Comparison of ENCODE assay signal across 14 cellular contexts in genomic region chr20:21693322-21693721, GRCh38. TPM values are rescaled to one million over a fixed set of nuclear protein-coding genes. Genes with fewer than 3 reads are reported as not detected.
DNase-seq lines count a peak whose midpoint lies in the region; TF ChIP-seq lines count a peak whose summit lies in the region.
"Had no signal": no experiment of that assay in that cellular context is flagged by ENCODE, and none has a peak within 500 bp of the region (broad histone marks: within the 10 kb centered on the region; RNA-seq: fewer than 3 reads in every experiment).

No MANE protein-coding gene starts in this region.

- H3K9ac ChIP-seq in trophoblast cell (ENCODE audit: low read length) = no peak overlapping the region

- H3K4me2 ChIP-seq in trophoblast cell (ENCODE audit: low read length) = no peak overlapping the region

- H3K27ac ChIP-seq in VCaP (no peak overlapping the region), trophoblast cell (ENCODE audit: low read depth, low read length) (no peak overlapping the region)
- H3K27ac ChIP-seq: prostate gland, upper lobe of right lung had no signal

- no peak overlapping the region for H3K23ac ChIP-seq in trophoblast cell (ENCODE audit: low read length)

- H3K18ac ChIP-seq in trophoblast cell (ENCODE audit: low read length) = no peak overlapping the region

- no peak overlapping the region for H2AFZ ChIP-seq in trophoblast cell (ENCODE audit: insufficient read depth, low read length, poor library complexity)

- H3K79me2 ChIP-seq in trophoblast cell (ENCODE audit: control insufficient read depth, insufficient read depth, low read length, poor library complexity) = no peaks in the 10 kb centered on the region

- no peak overlapping the region for H4K12ac ChIP-seq in trophoblast cell (ENCODE audit: low read depth, low read length)

- peaks cover 13% of the 10 kb centered on the region for H3K27me3 ChIP-seq in trophoblast cell (ENCODE audit: insufficient read depth, low read length)

- H3K4me3 ChIP-seq in trophoblast cell (ENCODE audit: low read depth, low read length) = no peak overlapping the region
- H3K4me3 ChIP-seq: prostate gland, upper lobe of right lung had no signal

- no peak overlapping the region for H3K14ac ChIP-seq in trophoblast cell (ENCODE audit: low read length)

- H3K9me3 ChIP-seq in trophoblast cell (ENCODE audit: insufficient read depth, low read depth, low read length) = no peaks in the 10 kb centered on the region
- H3K9me3 ChIP-seq: prostate gland, upper lobe of right lung had no signal

- TF ChIP-seq CTCF in VCaP (conservative IDR thresholded peaks at IDR 0.05) = peak; percentile 43; the same call in 1 of the 2 replicates

- H2AK5ac ChIP-seq in trophoblast cell (ENCODE audit: low read length) = no peak overlapping the region

- no peak overlapping the region for H4K91ac ChIP-seq in trophoblast cell (ENCODE audit: low read depth, low read length)

- DNase-seq in NCI-H82 (lab: John Stamatoyannopoulos, UW) = peak; percentile 72
- no peak for DNase-seq in NCI-H82 treated with DMSO at 0.1 percent for 48 hours (lab: John Stamatoyannopoulos, UW; ENCODE audit: unreplicated experiment)
- DNase-seq in HT-29 (ENCODE audit: low spot score) = peak; percentile 17
- peak; percentile 2 to 17 for DNase-seq in trophoblast cell
- DNase-seq in RKO (ENCODE audit: low spot score) = no peak
- DNase-seq in NCI-H1436 treated with DMSO at 0.1 percent for 48 hours (lab: John Stamatoyannopoulos, UW) = no peak
- DNase-seq in NCI-H1694 treated with DMSO at 0.1 percent for 48 hours (lab: John Stamatoyannopoulos, UW) = no peak
- DNase-seq: left colon, upper lobe of right lung had no signal

- no peak overlapping the region for H3K4ac ChIP-seq in trophoblast cell (ENCODE audit: low read depth, low read length)

- H3K4me1 ChIP-seq in trophoblast cell (ENCODE audit: control insufficient read depth in 1 of 2, insufficient read depth in 2 of 2, low read length in 2 of 2) = no peaks in the 10 kb centered on the region
- H3K4me1 ChIP-seq: prostate gland, upper lobe of right lung had no signal

- no peak overlapping the region for H4K8ac ChIP-seq in trophoblast cell (ENCODE audit: low read depth, low read length)

- H3K79me1 ChIP-seq in trophoblast cell (ENCODE audit: low read length) = no peaks in the 10 kb centered on the region

- no peak overlapping the region for H2BK5ac ChIP-seq in trophoblast cell (ENCODE audit: low read depth, low read length, poor library complexity)

- no peaks in the 10 kb centered on the region for H3K36me3 ChIP-seq in trophoblast cell (ENCODE audit: control insufficient read depth in 1 of 2, insufficient read depth in 2 of 2, low read length in 2 of 2)
- H3K36me3 ChIP-seq: prostate gland, upper lobe of right lung had no signal

- no peak overlapping the region for H2BK12ac ChIP-seq in trophoblast cell (ENCODE audit: low read length)

- WGBS in trophoblast cell (ENCODE audit: extremely low coverage, insufficient coverage, insufficient read length) = no CpG with 5 or more reads among the region's 8 CpGs

- no peak overlapping the region for H2BK120ac ChIP-seq in trophoblast cell (ENCODE audit: insufficient read depth, low read length, poor library complexity)

RNA-seq across cellular contexts. Expression of gene PAX1, which starts 12.1 kb away (rescaled TPM):
- total RNA-seq in HT-29 (2014; rRNA removed; shearing (Covaris generic)) = not detected in 2 replicates
- 0.03 TPM in 1 of 2 replicates, not detected in the other for polyA plus RNA-seq in trophoblast cell (2013)
- total RNA-seq: activated T-helper 1 cell treated with anti-CD3 and anti-CD28 coated beads, Interleukin-12 subunit alpha, Interleukin-12 subunit beta, Interleukin-2, Interleukin-4 antibody, amounts not matched to agents 30 ng/mL and 10 ng/mL and 1 ng/mL, durations not matched to agents 14 hours and 24 hours and 36 hours; bronchial epithelial cell; left colon; prostate gland; T-helper 2 cell treated with Interferon-gamma antibody and Interleukin-4, amounts not matched to agents 100 ng/mL and 5 ng/mL, for 36 hours; upper lobe of right lung had no signal

Comparison
In these comparisons a context has a peak if more than half of its experiments do, and no peak if none do; other contexts are left out.
1. DNase-seq: peak in NCI-H82 (single experiment), HT-29 (single experiment) and trophoblast cell (2 of 2); none in NCI-H82 treated with DMSO at 0.1 percent for 48 hours (single experiment), RKO (single experiment), NCI-H1436 treated with DMSO at 0.1 percent for 48 hours (single experiment) and NCI-H1694 treated with DMSO at 0.1 percent for 48 hours (single experiment).